17 cellular contexts compared by ENCODE assay signal in genomic region chr16:50198802-50199410, GRCh38.
DNase-seq lines count a peak whose midpoint lies in the region; ATAC-seq and TF ChIP-seq lines count a peak whose summit lies in the region.
"Had no signal": no experiment of that assay in that cellular context is flagged by ENCODE, and none has a peak within 500 bp of the region (broad histone marks: within the 10 kb centered on the region; RNA-seq: fewer than 3 reads in every experiment).

No MANE protein-coding gene starts in this region.

- CTCF ChIA-PET in RWPE1 (lab: Yijun Ruan, JAX), result interaction anchor here (0.6 to 1.1 kb wide), 2 partner anchors 15 to 70 kb away, joined by 3 read pairs; no protein-coding TSS in a partner anchor

- no peak overlapping the region for H3K4me3 Mint-ChIP-seq in stimulated activated naive B cell treated with anti-CD40 and anti-IgM and Interleukin-4, amounts not matched to agents 10 μg/mL and 1 μg/mL and 100 μg/mL, for 72 hours
- H3K4me3 Mint-ChIP-seq: activated T-helper 17 cell treated with anti-CD3 and anti-CD28 coated beads, Interleukin-2, amount 50 U/mL, for 72 hours; brain; neural progenitor cell had no signal

- TF ChIP-seq CTCF in RWPE1 (conservative IDR thresholded peaks at IDR 0.05; ENCODE audit: low read depth), result no peak

- ATAC-seq in stimulated activated naive B cell treated with anti-CD40 and anti-IgM and Interleukin-4, amounts not matched to agents 10 μg/mL and 1 μg/mL and 100 μg/mL, for 72 hours (replicated peaks), result no peak
- no peak for ATAC-seq in HG03342 (IDR thresholded peaks at IDR 0.05; ENCODE audit: unreplicated experiment)
- ATAC-seq: activated T-helper 17 cell treated with anti-CD3 and anti-CD28 coated beads, Interleukin-2, amount 50 U/mL, for 72 hours had no signal

- H3K27ac Mint-ChIP-seq in stimulated activated naive B cell treated with anti-CD40 and anti-IgM and Interleukin-4, amounts not matched to agents 10 μg/mL and 1 μg/mL and 100 μg/mL, for 72 hours, result peak overlapping the region; percentile 80
- H3K27ac Mint-ChIP-seq: activated T-helper 17 cell treated with anti-CD3 and anti-CD28 coated beads, Interleukin-2, amount 50 U/mL, for 72 hours; brain; neural progenitor cell had no signal

- H3K27me3 Mint-ChIP-seq in stimulated activated naive B cell treated with anti-CD40 and anti-IgM and Interleukin-4, amounts not matched to agents 10 μg/mL and 1 μg/mL and 100 μg/mL, for 72 hours, result no peaks in the 10 kb centered on the region
- H3K27me3 Mint-ChIP-seq: activated T-helper 17 cell treated with anti-CD3 and anti-CD28 coated beads, Interleukin-2, amount 50 U/mL, for 72 hours; brain had no signal

- DNase-seq in NCI-H146 (lab: John Stamatoyannopoulos, UW) (peak; percentile 1), NCI-H146 treated with DMSO at 0.1 percent for 48 hours (lab: John Stamatoyannopoulos, UW; ENCODE audit: unreplicated experiment) (no peak), NCI-H1436 treated with DMSO at 0.1 percent for 48 hours (lab: John Stamatoyannopoulos, UW) (peak; percentile 44), RWPE1 (ENCODE audit: low spot score) (no peak), SKM-1 (lab: John Stamatoyannopoulos, UW; ENCODE audit: unreplicated experiment) (no peak), DMS114 treated with DMSO at 0.1 percent for 48 hours (lab: John Stamatoyannopoulos, UW; ENCODE audit: unreplicated experiment) (no peak)
- no peak for DNase-seq in stimulated activated naive B cell treated with anti-CD40 and anti-IgM and Interleukin-4, amounts not matched to agents 10 μg/mL and 1 μg/mL and 100 μg/mL, for 72 hours
- DNase-seq: activated CD4-positive, CD25-positive, alpha-beta regulatory T cell treated with anti-CD3 and anti-CD28 coated beads, Interleukin-2, amount 50 U/mL, for 72 hours; cortex of kidney; hypothalamus; stimulated activated CD4-positive, alpha-beta T cell treated with anti-CD3 and anti-CD28 coated beads, Interleukin-12 subunit alpha, Interleukin-12 subunit beta, amount 100 ng/mL, for 4 hours had no signal

- POLR2A ChIA-PET in RWPE1 (lab: Yijun Ruan, JAX; ENCODE audit: low non-redundant PET), result no interaction called here

- peaks cover 25 to 68% of the 10 kb centered on the region in 2 donors for H3K4me1 Mint-ChIP-seq in stimulated activated naive B cell treated with anti-CD40 and anti-IgM and Interleukin-4, amounts not matched to agents 10 μg/mL and 1 μg/mL and 100 μg/mL, for 72 hours

- 0 out of 2 replicates have a peak overlapping the region, but pooled peaks have one; percentile 45 for H3K27ac ChIP-seq in RWPE1
- H3K27ac ChIP-seq: neural progenitor cell, SK-N-MC, thoracic aorta had no signal

- H3K9me3 Mint-ChIP-seq in stimulated activated naive B cell treated with anti-CD40 and anti-IgM and Interleukin-4, amounts not matched to agents 10 μg/mL and 1 μg/mL and 100 μg/mL, for 72 hours, result no peaks in the 10 kb centered on the region
- H3K9me3 Mint-ChIP-seq: activated T-helper 17 cell treated with anti-CD3 and anti-CD28 coated beads, Interleukin-2, amount 50 U/mL, for 72 hours had no signal

- peaks cover 3 to 11% of the 10 kb centered on the region in 2 donors for H3K36me3 Mint-ChIP-seq in stimulated activated naive B cell treated with anti-CD40 and anti-IgM and Interleukin-4, amounts not matched to agents 10 μg/mL and 1 μg/mL and 100 μg/mL, for 72 hours

Comparison
In these comparisons a context has a peak if more than half of its experiments do, and no peak if none do; other contexts are left out.
1. DNase-seq: peak in NCI-H146 (single experiment) and NCI-H1436 treated with DMSO at 0.1 percent for 48 hours (single experiment); none in NCI-H146 treated with DMSO at 0.1 percent for 48 hours (single experiment), RWPE1 (single experiment), stimulated activated naive B cell treated with anti-CD40 and anti-IgM and Interleukin-4, amounts not matched to agents 10 μg/mL and 1 μg/mL and 100 μg/mL, for 72 hours (single experiment), SKM-1 (single experiment) and DMS114 treated with DMSO at 0.1 percent for 48 hours (single experiment).